In genomic region chr3:104805042-104805441, GRCh38 we compare ENCODE assay signal across 17 cellular contexts.
"Had no signal": no experiment of that assay in that cellular context is flagged by ENCODE, and none has a peak within 500 bp of the region (broad histone marks: within the 10 kb centered on the region; RNA-seq: fewer than 3 reads in every experiment).

No MANE protein-coding gene starts in this region.

- H3K9me3 ChIP-seq: esophagus muscularis mucosa, left ventricle myocardium inferior, stomach, thoracic aorta had no signal

- H3K4me1 ChIP-seq: esophagus muscularis mucosa, left ventricle myocardium inferior, parathyroid adenoma, stomach had no signal

- H3K9ac ChIP-seq: neural progenitor cell, parathyroid adenoma had no signal

- H3K27ac ChIP-seq: brain microvascular endothelial cell, coronary artery, esophagus muscularis mucosa, left ventricle myocardium inferior, neural progenitor cell, parathyroid adenoma, stomach, thoracic aorta had no signal

- H3K79me2 ChIP-seq: parathyroid adenoma had no signal

- H3K4me3 ChIP-seq: coronary artery, esophagus muscularis mucosa, left ventricle myocardium inferior, neural progenitor cell, stomach, thoracic aorta had no signal

- H3K4me2 ChIP-seq: neural progenitor cell had no signal

- H3K27me3 ChIP-seq: brain microvascular endothelial cell, esophagus muscularis mucosa, neural progenitor cell, stomach had no signal

- H3K36me3 ChIP-seq: brain microvascular endothelial cell, esophagus muscularis mucosa, left ventricle myocardium inferior, neural progenitor cell, stomach, thoracic aorta had no signal

- DNase-seq: activated CD4-positive, alpha-beta T cell treated with anti-CD3 and anti-CD28 coated beads, Interleukin-2, amount 50 U/mL, for 4 hours; activated CD4-positive, CD25-positive, alpha-beta regulatory T cell treated with anti-CD3 and anti-CD28 coated beads, Interleukin-2, amount 50 U/mL, for 72 hours; activated naive CD4-positive, alpha-beta T cell; activated naive CD8-positive, alpha-beta T cell treated with anti-CD3 and anti-CD28 coated beads, Interleukin-2, amount 10 ng/mL, durations not matched to agents 7 days and 5 days; activated T-cell treated with anti-CD3 and anti-CD28 coated beads for 4 hours; anterior cingulate cortex; brain microvascular endothelial cell; hypothalamus; left ventricle myocardium inferior; naive B cell; stimulated activated CD4-positive, alpha-beta T cell treated with anti-CD3 and anti-CD28 coated beads, Interleukin-1b, Interleukin-23, amount 100 ng/mL, for 48 hours; stomach had no signal
